15 cellular contexts compared by ENCODE assay signal in genomic region chr4:135724426-135724825, GRCh38.
DNase-seq lines count a peak whose midpoint lies in the region; FAIRE-seq and TF ChIP-seq lines count a peak whose summit lies in the region.
"Had no signal": no experiment of that assay in that cellular context is flagged by ENCODE, and none has a peak within 500 bp of the region (broad histone marks: within the 10 kb centered on the region; RNA-seq: fewer than 3 reads in every experiment).

No MANE protein-coding gene starts in this region.

- H3K27me3 Mint-ChIP-seq in astrocyte (ENCODE audit: low read depth, unreplicated experiment) (no peaks in the 10 kb centered on the region), endodermal cell (ENCODE audit: insufficient read depth) (no peaks in the 10 kb centered on the region)
- H3K27me3 Mint-ChIP-seq: CD4-positive, CD25-positive, alpha-beta regulatory T cell had no signal

- WGBS in endodermal cell (ENCODE audit: insufficient coverage in 1 of 2, insufficient read length in 1 of 2), 2 experiments = 89 to 90% methylated on average over 2 of the region's 2 CpGs

- TF ChIP-seq CTCF in astrocyte (IDR thresholded peaks at IDR 0.05; ENCODE audit: insufficient read depth, low read depth, low read length) = no peak
- TF ChIP-seq CTCF in fibroblast of pulmonary artery (IDR thresholded peaks at IDR 0.05; ENCODE audit: low read length, missing control alignments) = no peak
- TF ChIP-seq CTCF in endodermal cell (conservative IDR thresholded peaks at IDR 0.05) = no peak
- no peak for TF ChIP-seq CTCF in foreskin fibroblast (IDR thresholded peaks at IDR 0.05; ENCODE audit: low read depth, low read length)

- DNase-seq in Caki2 (ENCODE audit: low read depth) (peak; percentile 2), astrocyte (ENCODE audit: low read depth) (peak; percentile 3), fibroblast of pulmonary artery (ENCODE audit: low read depth) (peak; percentile 2), renal cortical epithelial cell (ENCODE audit: low read depth) (peak; percentile 73), endodermal cell (no peak), NCI-H2171 treated with DMSO at 0.1 percent for 48 hours (lab: John Stamatoyannopoulos, UW) (no peak), foreskin fibroblast (no peak)
- DNase-seq: 8988T; CD4-positive, CD25-positive, alpha-beta regulatory T cell; DMS79; HCEC 1CT; HFFc6 had no signal

- no peak overlapping the region for H3K4me2 ChIP-seq in astrocyte (ENCODE audit: low read length)
- H3K4me2 ChIP-seq: BLaER1 treated with 17β-estradiol and CSF1 and Interleukin-3, amounts not matched to agents 10 nM and 100 nM had no signal

- no peaks in the 10 kb centered on the region for H3K79me2 ChIP-seq in astrocyte (ENCODE audit: insufficient read depth, low read length)

- no peak overlapping the region for H3K27ac ChIP-seq in astrocyte (ENCODE audit: low read depth, low read length)
- no peak overlapping the region for H3K27ac ChIP-seq in endodermal cell (ENCODE audit: low read depth, low read length)
- H3K27ac ChIP-seq: BLaER1 treated with 17β-estradiol and CSF1 and Interleukin-3, amounts not matched to agents 10 nM and 100 nM had no signal

- H3K36me3 ChIP-seq in astrocyte (ENCODE audit: insufficient read depth, low read length) (no peaks in the 10 kb centered on the region), endodermal cell (ENCODE audit: control insufficient read depth, insufficient read depth, low read length) (no peaks in the 10 kb centered on the region)
- H3K36me3 ChIP-seq: BLaER1 treated with 17β-estradiol and CSF1 and Interleukin-3, amounts not matched to agents 10 nM and 100 nM had no signal

- no peaks in the 10 kb centered on the region for H3K27me3 ChIP-seq in astrocyte (ENCODE audit: insufficient read depth, low read length)
- H3K27me3 ChIP-seq in endodermal cell (ENCODE audit: control insufficient read depth, insufficient read depth, low read length, poor library complexity, severe bottlenecking) = no peaks in the 10 kb centered on the region
- H3K27me3 ChIP-seq: BLaER1 treated with 17β-estradiol and CSF1 and Interleukin-3, amounts not matched to agents 10 nM and 100 nM had no signal

- FAIRE-seq in astrocyte (lab: Jason Lieb, UNC) = no peak
- FAIRE-seq: G401.6, GM12891 had no signal

- H3K9me3 Mint-ChIP-seq in astrocyte (ENCODE audit: unreplicated experiment) (no peaks in the 10 kb centered on the region), endodermal cell (no peaks in the 10 kb centered on the region)
- H3K9me3 Mint-ChIP-seq: HFFc6 had no signal

- H3K9me3 ChIP-seq in astrocyte (ENCODE audit: insufficient read depth, low read depth, low read length) (no peaks in the 10 kb centered on the region), endodermal cell (ENCODE audit: control insufficient read depth, low read length) (no peaks in the 10 kb centered on the region)
- H3K9me3 ChIP-seq: BLaER1 treated with 17β-estradiol and CSF1 and Interleukin-3, amounts not matched to agents 10 nM and 100 nM had no signal

- H3K4me1 ChIP-seq in astrocyte (ENCODE audit: insufficient read depth, low read length) = no peaks in the 10 kb centered on the region
- no peaks in the 10 kb centered on the region for H3K4me1 ChIP-seq in endodermal cell (ENCODE audit: control insufficient read depth, insufficient read depth, low read length)
- H3K4me1 ChIP-seq: BLaER1 treated with 17β-estradiol and CSF1 and Interleukin-3, amounts not matched to agents 10 nM and 100 nM had no signal

- H3K4me3 Mint-ChIP-seq in astrocyte (ENCODE audit: unreplicated experiment) = no peak overlapping the region
- H3K4me3 Mint-ChIP-seq in endodermal cell = no peak overlapping the region
- H3K4me3 Mint-ChIP-seq: CD4-positive, CD25-positive, alpha-beta regulatory T cell; HFFc6 had no signal

- no peak overlapping the region for H3K27ac Mint-ChIP-seq in astrocyte (ENCODE audit: unreplicated experiment)
- no peak overlapping the region for H3K27ac Mint-ChIP-seq in endodermal cell
- H3K27ac Mint-ChIP-seq: CD4-positive, CD25-positive, alpha-beta regulatory T cell; HFFc6 had no signal

- H3K36me3 Mint-ChIP-seq in astrocyte (ENCODE audit: low read depth, unreplicated experiment) (no peaks in the 10 kb centered on the region), endodermal cell (ENCODE audit: low read depth) (no peaks in the 10 kb centered on the region)
- H3K36me3 Mint-ChIP-seq: CD4-positive, CD25-positive, alpha-beta regulatory T cell had no signal

- no peak overlapping the region for H2AFZ ChIP-seq in astrocyte (ENCODE audit: low read depth, low read length)

- in situ Hi-C loops in Caki2 (cut with HindIII; ENCODE audit: low pct_unique_long_range_greater_than_20kb, low sequenced_read_pairs) = no loop called here

- no peak overlapping the region for H3K4me3 ChIP-seq in astrocyte (ENCODE audit: insufficient read depth, low read depth, low read length)
- no peak overlapping the region for H3K4me3 ChIP-seq in fibroblast of pulmonary artery (replicated peaks; ENCODE audit: low read depth, low read length)
- H3K4me3 ChIP-seq in endodermal cell (ENCODE audit: low read length) = no peak overlapping the region
- no peak overlapping the region for H3K4me3 ChIP-seq in foreskin fibroblast (ENCODE audit: low read depth in 1 of 2, low read length in 2 of 2)
- H3K4me3 ChIP-seq: BLaER1 treated with 17β-estradiol and CSF1 and Interleukin-3, amounts not matched to agents 10 nM and 100 nM had no signal

- H4K20me1 ChIP-seq in astrocyte (ENCODE audit: insufficient read depth, low read length) = no peaks in the 10 kb centered on the region
- H4K20me1 ChIP-seq: BLaER1 treated with 17β-estradiol and CSF1 and Interleukin-3, amounts not matched to agents 10 nM and 100 nM had no signal

- H3K4me1 Mint-ChIP-seq in astrocyte (ENCODE audit: low read depth, unreplicated experiment) (no peaks in the 10 kb centered on the region), endodermal cell (no peaks in the 10 kb centered on the region)
- H3K4me1 Mint-ChIP-seq: CD4-positive, CD25-positive, alpha-beta regulatory T cell had no signal

- H3K9ac ChIP-seq in astrocyte (ENCODE audit: low read length) (no peak overlapping the region), endodermal cell (ENCODE audit: extremely low read depth, low read length, poor library complexity, severe bottlenecking) (no peak overlapping the region)
- H3K9ac ChIP-seq: BLaER1 treated with 17β-estradiol and CSF1 and Interleukin-3, amounts not matched to agents 10 nM and 100 nM had no signal

Comparison
In these comparisons a context has a peak if more than half of its experiments do, and no peak if none do; other contexts are left out.
1. DNase-seq: peak in Caki2 (single experiment), astrocyte (single experiment), fibroblast of pulmonary artery (single experiment) and renal cortical epithelial cell (single experiment); none in endodermal cell (single experiment), NCI-H2171 treated with DMSO at 0.1 percent for 48 hours (single experiment) and foreskin fibroblast (0 of 2).